In genomic region chr13:70959376-70959775, GRCh38 we compare ENCODE assay signal across 18 cellular contexts.
"Had no signal": no experiment of that assay in that cellular context is flagged by ENCODE, and none has a peak within 500 bp of the region (broad histone marks: within the 10 kb centered on the region; RNA-seq: fewer than 3 reads in every experiment).

No MANE protein-coding gene starts in this region.

- DNase-seq: activated CD4-positive, alpha-beta T cell treated with anti-CD3 and anti-CD28 coated beads for 36 hours; activated CD4-positive, alpha-beta T cell treated with anti-CD3 and anti-CD28 coated beads, Interleukin-2, amount 50 U/mL, for 48 hours; activated gamma-delta T cell; adrenal gland; cerebellar nuclear complex; effector CD8-positive, alpha-beta T cell; esophagus squamous epithelium; mesendoderm; naive thymus-derived CD4-positive, alpha-beta T cell; pancreas; sigmoid colon; spleen; stimulated activated CD4-positive, alpha-beta T cell treated with anti-CD3 and anti-CD28 coated beads, Interleukin-4, amount 100 ng/mL, for 4 hours; upper lobe of left lung had no signal

- H3K4me3 ChIP-seq: adrenal gland, esophagus squamous epithelium, pancreas, sigmoid colon, spleen, thoracic aorta, upper lobe of left lung had no signal

- H3K4me1 ChIP-seq: adrenal gland, esophagus squamous epithelium, pancreas, sigmoid colon, spleen, upper lobe of left lung had no signal

- H3K36me3 ChIP-seq: adrenal gland, esophagus squamous epithelium, neutrophil, pancreas, sigmoid colon, spleen, thoracic aorta, upper lobe of left lung had no signal

- H3K27me3 ChIP-seq: adrenal gland, esophagus squamous epithelium, neutrophil, sigmoid colon, spleen, upper lobe of left lung had no signal

- FAIRE-seq: bronchial epithelial cell, pancreas had no signal

- H3K9me3 ChIP-seq: adrenal gland, esophagus squamous epithelium, neutrophil, pancreas, sigmoid colon, spleen, thoracic aorta, upper lobe of left lung had no signal

- ATAC-seq: activated CD4-positive, alpha-beta T cell treated with anti-CD3 and anti-CD28 coated beads for 36 hours; naive thymus-derived CD4-positive, alpha-beta T cell; pancreas; stimulated activated memory B cell treated with anti-CD40 and anti-IgM and Interleukin-4, amounts not matched to agents 10 μg/mL and 1 μg/mL and 100 μg/mL, for 72 hours had no signal

- H3K27ac ChIP-seq: adrenal gland, esophagus squamous epithelium, neutrophil, pancreas, sigmoid colon, spleen, thoracic aorta, upper lobe of left lung had no signal
